ENCODE assay signal across 1 cellular context in the genomic region with DNA sequence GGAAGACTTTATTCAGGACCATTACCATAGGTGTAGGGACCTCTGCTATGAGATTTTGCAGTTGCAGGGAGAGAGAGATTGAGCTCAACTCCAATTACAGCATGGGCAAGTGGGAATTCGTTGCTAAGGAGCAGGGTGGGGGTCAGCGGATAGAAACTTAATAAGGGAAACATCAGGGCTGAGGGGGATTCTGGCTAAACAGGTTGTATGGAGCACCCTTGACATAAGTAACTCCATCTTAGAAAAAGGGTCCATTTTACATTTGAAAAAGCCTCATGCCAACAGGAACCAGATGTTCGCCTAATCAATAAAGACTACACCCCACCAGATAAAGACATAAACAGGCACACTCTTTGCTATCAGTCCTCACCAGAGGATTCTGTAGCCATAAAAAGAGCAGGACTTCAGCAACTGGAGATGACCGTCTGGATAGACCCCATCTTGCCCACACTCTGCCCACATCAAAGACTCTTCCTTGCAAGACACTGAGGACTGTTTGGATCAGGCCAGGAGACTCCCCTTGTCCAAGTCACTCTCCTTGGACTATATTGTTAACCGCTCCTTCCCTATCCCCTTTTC.
TF ChIP-seq lines count a peak whose summit lies in the region.

No MANE protein-coding gene starts in this region.

TF ChIP-seq in K562, 482 proteins besides CTCF, POLR2A, EP300 and RAD21 (continued from another document):
- TF ChIP-seq, protein P1, sequence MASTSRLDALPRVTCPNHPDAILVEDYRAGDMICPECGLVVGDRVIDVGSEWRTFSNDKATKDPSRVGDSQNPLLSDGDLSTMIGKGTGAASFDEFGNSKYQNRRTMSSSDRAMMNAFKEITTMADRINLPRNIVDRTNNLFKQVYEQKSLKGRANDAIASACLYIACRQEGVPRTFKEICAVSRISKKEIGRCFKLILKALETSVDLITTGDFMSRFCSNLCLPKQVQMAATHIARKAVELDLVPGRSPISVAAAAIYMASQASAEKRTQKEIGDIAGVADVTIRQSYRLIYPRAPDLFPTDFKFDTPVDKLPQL (IDR thresholded peaks at IDR 0.05; ENCODE audit: extremely low read depth, insufficient read length): no peak
- no peak for TF ChIP-seq FUS (optimal IDR thresholded peaks at IDR 0.05; ENCODE audit: low read depth, low read length)
- TF ChIP-seq HNRNPLL (IDR thresholded peaks at IDR 0.05; ENCODE audit: low read depth, low read length, poor library complexity, severe bottlenecking): no peak
- no peak for TF ChIP-seq POLR3G (IDR thresholded peaks at IDR 0.05; ENCODE audit: extremely low read depth, insufficient read length, insufficient replicate concordance)
- TF ChIP-seq, protein P2, sequence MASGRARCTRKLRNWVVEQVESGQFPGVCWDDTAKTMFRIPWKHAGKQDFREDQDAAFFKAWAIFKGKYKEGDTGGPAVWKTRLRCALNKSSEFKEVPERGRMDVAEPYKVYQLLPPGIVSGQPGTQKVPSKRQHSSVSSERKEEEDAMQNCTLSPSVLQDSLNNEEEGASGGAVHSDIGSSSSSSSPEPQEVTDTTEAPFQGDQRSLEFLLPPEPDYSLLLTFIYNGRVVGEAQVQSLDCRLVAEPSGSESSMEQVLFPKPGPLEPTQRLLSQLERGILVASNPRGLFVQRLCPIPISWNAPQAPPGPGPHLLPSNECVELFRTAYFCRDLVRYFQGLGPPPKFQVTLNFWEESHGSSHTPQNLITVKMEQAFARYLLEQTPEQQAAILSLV (tag; IDR thresholded peaks at IDR 0.05): peak; percentile 51
- TF ChIP-seq HLTF (IDR thresholded peaks at IDR 0.05): no peak
- no peak for TF ChIP-seq ILF3 (IDR thresholded peaks at IDR 0.05; ENCODE audit: borderline replicate concordance)
- 0 out of 2 replicates have a peak, but pooled peaks have one; percentile 34 for TF ChIP-seq CBFA2T2 (conservative IDR thresholded peaks at IDR 0.05)
- TF ChIP-seq HSF4 (CRISPR knock-in tag; IDR thresholded peaks at IDR 0.05; ENCODE audit: borderline replicate concordance): peak; percentile 83; the same call in 1 of the 2 replicates
- peak; percentile 27; the same call in 1 of the 2 replicates for TF ChIP-seq TEAD4 (IDR thresholded peaks at IDR 0.05; ENCODE audit: low read length)
- no peak for TF ChIP-seq TEAD4 (CRISPR knock-in tag; IDR thresholded peaks at IDR 0.05; ENCODE audit: borderline replicate concordance)
- TF ChIP-seq ZBTB17 (CRISPR knock-in tag; IDR thresholded peaks at IDR 0.05): 0 out of 2 replicates have a peak, but pooled peaks have one; percentile 28
- TF ChIP-seq ZNF384 (IDR thresholded peaks at IDR 0.05; ENCODE audit: low read depth, low read length): no peak
- peak; percentile 38; the same call in 1 of the 2 replicates for TF ChIP-seq TAL1 (IDR thresholded peaks at IDR 0.05)
- no peak for TF ChIP-seq ZNF780A (CRISPR knock-in tag; IDR thresholded peaks at IDR 0.05)
- no peak for TF ChIP-seq RAD51 (IDR thresholded peaks at IDR 0.05; ENCODE audit: borderline replicate concordance, low read depth)
- TF ChIP-seq ZKSCAN8 (CRISPR knock-in tag; IDR thresholded peaks at IDR 0.05): no peak
- TF ChIP-seq ZNF695 (CRISPR knock-in tag; IDR thresholded peaks at IDR 0.05): peak; percentile 88; the same call in 1 of the 2 replicates
- TF ChIP-seq HDAC8 (tag; IDR thresholded peaks at IDR 0.05): 0 out of 2 replicates have a peak, but pooled peaks have one; percentile 25
- no peak for TF ChIP-seq BACH1 (tag; IDR thresholded peaks at IDR 0.05)
- TF ChIP-seq ZNF436 (CRISPR knock-in tag; IDR thresholded peaks at IDR 0.05): no peak
- no peak for TF ChIP-seq CBX3 (IDR thresholded peaks at IDR 0.05; ENCODE audit: borderline replicate concordance in 1 of 2, low read length in 2 of 2)
- 0 out of 2 replicates have a peak, but pooled peaks have one; percentile 27 for TF ChIP-seq CUX1 (CRISPR knock-in tag; IDR thresholded peaks at IDR 0.05)
- no peak for TF ChIP-seq NONO (IDR thresholded peaks at IDR 0.05; ENCODE audit: low read depth in 2 of 2, low read length in 1 of 2)
- no peak for TF ChIP-seq SETDB1 (IDR thresholded peaks at IDR 0.05; ENCODE audit: low read length)
- 0 out of 2 replicates have a peak, but pooled peaks have one; percentile 19 for TF ChIP-seq SMAD4 (CRISPR knock-in tag; conservative IDR thresholded peaks at IDR 0.05)
- no peak for TF ChIP-seq NR1H2 (CRISPR knock-in tag; IDR thresholded peaks at IDR 0.05)
- TF ChIP-seq XRCC5 (IDR thresholded peaks at IDR 0.05; ENCODE audit: low read depth, low read length): no peak
- TF ChIP-seq NR4A1 (CRISPR knock-in tag; IDR thresholded peaks at IDR 0.05): no peak
- peak; percentile 75; the same call in 1 of the 2 replicates for TF ChIP-seq NR4A1 (tag; IDR thresholded peaks at IDR 0.05)
- TF ChIP-seq ZNF707 (CRISPR knock-in tag; conservative IDR thresholded peaks at IDR 0.05): no peak
